Comparison of ENCODE assay signal across 1 cellular context in genomic region chr12:89390802-89391673, GRCh38.
TF ChIP-seq lines count a peak whose summit lies in the region.

No MANE protein-coding gene starts in this region.

TF ChIP-seq in HepG2, 621 proteins besides CTCF, POLR2A, EP300 and RAD21 (continued from another document and continues in another):
- TF ChIP-seq FOXP4 (CRISPR knock-in tag; IDR thresholded peaks at IDR 0.05) (peak; percentile 99), ZMYM2 (CRISPR knock-in tag; IDR thresholded peaks at IDR 0.05) (no peak), TBP (CRISPR knock-in tag; IDR thresholded peaks at IDR 0.05) (no peak), KLF9 (CRISPR knock-in tag; IDR thresholded peaks at IDR 0.05; ENCODE audit: low read depth) (no peak), MBNL3 (CRISPR knock-in tag; conservative IDR thresholded peaks at IDR 0.05) (no peak), DDIT3 (CRISPR knock-in tag; IDR thresholded peaks at IDR 0.05) (no peak), ZNF552 (CRISPR knock-in tag; IDR thresholded peaks at IDR 0.05; ENCODE audit: borderline replicate concordance) (no peak), RARA (CRISPR knock-in tag; IDR thresholded peaks at IDR 0.05) (peak; percentile 94), HOXD1 (CRISPR knock-in tag; IDR thresholded peaks at IDR 0.05) (peak; percentile 81; the same call in 1 of the 2 replicates), NFE2L2 (IDR thresholded peaks at IDR 0.05; ENCODE audit: low read length) (peak; percentile 54; the same call in 1 of the 2 replicates), HNF4A (CRISPR knock-in tag; IDR thresholded peaks at IDR 0.05) (peak; percentile 85), SALL2 (CRISPR knock-in tag; IDR thresholded peaks at IDR 0.05) (peak; percentile 55; the same call in 1 of the 2 replicates), SCMH1 (CRISPR knock-in tag; IDR thresholded peaks at IDR 0.05; ENCODE audit: borderline replicate concordance) (no peak), NFKB2 (CRISPR knock-in tag; IDR thresholded peaks at IDR 0.05; ENCODE audit: borderline replicate concordance) (no peak), STAG1 (CRISPR knock-in tag; IDR thresholded peaks at IDR 0.05) (peak; percentile 22; the same call in 1 of the 2 replicates), ZFP91 (CRISPR knock-in tag; IDR thresholded peaks at IDR 0.05; ENCODE audit: borderline replicate concordance) (no peak; the same call in 1 of the 2 replicates), ZNF318 (CRISPR knock-in tag; IDR thresholded peaks at IDR 0.05) (no peak), JUNB (CRISPR knock-in tag; IDR thresholded peaks at IDR 0.05; ENCODE audit: borderline replicate concordance) (peak; percentile 49; the same call in 1 of the 2 replicates), SP5 (CRISPR knock-in tag; IDR thresholded peaks at IDR 0.05; ENCODE audit: borderline replicate concordance, low read depth) (peak; percentile 70), PITX1 (CRISPR knock-in tag; IDR thresholded peaks at IDR 0.05) (peak; percentile 83), ZNF207 (IDR thresholded peaks at IDR 0.05; ENCODE audit: borderline replicate concordance) (no peak), ZNF343 (CRISPR knock-in tag; IDR thresholded peaks at IDR 0.05) (no peak), SNAPC4 (CRISPR knock-in tag; IDR thresholded peaks at IDR 0.05) (no peak), ZNF615 (CRISPR knock-in tag; IDR thresholded peaks at IDR 0.05; ENCODE audit: borderline replicate concordance) (no peak), ZFP90 (CRISPR knock-in tag; IDR thresholded peaks at IDR 0.05; ENCODE audit: borderline replicate concordance) (no peak), ZNF274 (CRISPR knock-in tag; IDR thresholded peaks at IDR 0.05) (no peak), TBX2 (CRISPR knock-in tag; IDR thresholded peaks at IDR 0.05; ENCODE audit: borderline replicate concordance) (peak; percentile 95), SRSF1 (optimal IDR thresholded peaks at IDR 0.05; ENCODE audit: low read depth, low read length) (no peak), ZNF101 (CRISPR knock-in tag; IDR thresholded peaks at IDR 0.05; ENCODE audit: borderline replicate concordance, low read depth) (no peak), ZKSCAN5 (CRISPR knock-in tag; IDR thresholded peaks at IDR 0.05) (no peak), PAWR (CRISPR knock-in tag; IDR thresholded peaks at IDR 0.05; ENCODE audit: borderline replicate concordance) (no peak), DMAP1 (CRISPR knock-in tag; IDR thresholded peaks at IDR 0.05) (no peak), FOXM1 (CRISPR knock-in tag; IDR thresholded peaks at IDR 0.05) (no peak), FOXK1 (CRISPR knock-in tag; IDR thresholded peaks at IDR 0.05; ENCODE audit: borderline replicate concordance, low read depth) (peak; percentile 96), NFATC3 (CRISPR knock-in tag; IDR thresholded peaks at IDR 0.05) (no peak)
- TF ChIP-seq, protein P1, sequence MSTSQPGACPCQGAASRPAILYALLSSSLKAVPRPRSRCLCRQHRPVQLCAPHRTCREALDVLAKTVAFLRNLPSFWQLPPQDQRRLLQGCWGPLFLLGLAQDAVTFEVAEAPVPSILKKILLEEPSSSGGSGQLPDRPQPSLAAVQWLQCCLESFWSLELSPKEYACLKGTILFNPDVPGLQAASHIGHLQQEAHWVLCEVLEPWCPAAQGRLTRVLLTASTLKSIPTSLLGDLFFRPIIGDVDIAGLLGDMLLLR (CRISPR knock-in tag; IDR thresholded peaks at IDR 0.05): no peak
- TF ChIP-seq, protein P2, sequence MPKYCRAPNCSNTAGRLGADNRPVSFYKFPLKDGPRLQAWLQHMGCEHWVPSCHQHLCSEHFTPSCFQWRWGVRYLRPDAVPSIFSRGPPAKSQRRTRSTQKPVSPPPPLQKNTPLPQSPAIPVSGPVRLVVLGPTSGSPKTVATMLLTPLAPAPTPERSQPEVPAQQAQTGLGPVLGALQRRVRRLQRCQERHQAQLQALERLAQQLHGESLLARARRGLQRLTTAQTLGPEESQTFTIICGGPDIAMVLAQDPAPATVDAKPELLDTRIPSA (CRISPR knock-in tag; IDR thresholded peaks at IDR 0.05; ENCODE audit: borderline replicate concordance): no peak
- TF ChIP-seq, protein P3, sequence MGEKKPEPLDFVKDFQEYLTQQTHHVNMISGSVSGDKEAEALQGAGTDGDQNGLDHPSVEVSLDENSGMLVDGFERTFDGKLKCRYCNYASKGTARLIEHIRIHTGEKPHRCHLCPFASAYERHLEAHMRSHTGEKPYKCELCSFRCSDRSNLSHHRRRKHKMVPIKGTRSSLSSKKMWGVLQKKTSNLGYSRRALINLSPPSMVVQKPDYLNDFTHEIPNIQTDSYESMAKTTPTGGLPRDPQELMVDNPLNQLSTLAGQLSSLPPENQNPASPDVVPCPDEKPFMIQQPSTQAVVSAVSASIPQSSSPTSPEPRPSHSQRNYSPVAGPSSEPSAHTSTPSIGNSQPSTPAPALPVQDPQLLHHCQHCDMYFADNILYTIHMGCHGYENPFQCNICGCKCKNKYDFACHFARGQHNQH (CRISPR knock-in tag; IDR thresholded peaks at IDR 0.05): peak; percentile 96
- TF ChIP-seq, protein P4, sequence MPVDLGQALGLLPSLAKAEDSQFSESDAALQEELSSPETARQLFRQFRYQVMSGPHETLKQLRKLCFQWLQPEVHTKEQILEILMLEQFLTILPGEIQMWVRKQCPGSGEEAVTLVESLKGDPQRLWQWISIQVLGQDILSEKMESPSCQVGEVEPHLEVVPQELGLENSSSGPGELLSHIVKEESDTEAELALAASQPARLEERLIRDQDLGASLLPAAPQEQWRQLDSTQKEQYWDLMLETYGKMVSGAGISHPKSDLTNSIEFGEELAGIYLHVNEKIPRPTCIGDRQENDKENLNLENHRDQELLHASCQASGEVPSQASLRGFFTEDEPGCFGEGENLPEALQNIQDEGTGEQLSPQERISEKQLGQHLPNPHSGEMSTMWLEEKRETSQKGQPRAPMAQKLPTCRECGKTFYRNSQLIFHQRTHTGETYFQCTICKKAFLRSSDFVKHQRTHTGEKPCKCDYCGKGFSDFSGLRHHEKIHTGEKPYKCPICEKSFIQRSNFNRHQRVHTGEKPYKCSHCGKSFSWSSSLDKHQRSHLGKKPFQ (CRISPR knock-in tag; IDR thresholded peaks at IDR 0.05; ENCODE audit: insufficient replicate concordance): no peak
